ENCODE assay signal across 1 cellular context in genomic region chr1:221182791-221183533, GRCh38.
TF ChIP-seq lines count a peak whose summit lies in the region.

No MANE protein-coding gene starts in this region.

TF ChIP-seq in H1, 55 proteins besides CTCF, POLR2A, EP300 and RAD21 (continued from another document):
- TF ChIP-seq, protein P1, sequence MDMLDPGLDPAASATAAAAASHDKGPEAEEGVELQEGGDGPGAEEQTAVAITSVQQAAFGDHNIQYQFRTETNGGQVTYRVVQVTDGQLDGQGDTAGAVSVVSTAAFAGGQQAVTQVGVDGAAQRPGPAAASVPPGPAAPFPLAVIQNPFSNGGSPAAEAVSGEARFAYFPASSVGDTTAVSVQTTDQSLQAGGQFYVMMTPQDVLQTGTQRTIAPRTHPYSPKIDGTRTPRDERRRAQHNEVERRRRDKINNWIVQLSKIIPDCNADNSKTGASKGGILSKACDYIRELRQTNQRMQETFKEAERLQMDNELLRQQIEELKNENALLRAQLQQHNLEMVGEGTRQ (IDR thresholded peaks at IDR 0.05; ENCODE audit: low read length): no peak
- TF ChIP-seq EGR1 (IDR thresholded peaks at IDR 0.05; ENCODE audit: borderline replicate concordance, low read depth, low read length) (no peak), NRF1 (IDR thresholded peaks at IDR 0.05; ENCODE audit: low read depth, low read length) (no peak), PHF8 (conservative IDR thresholded peaks at IDR 0.05; ENCODE audit: low read depth, low read length) (no peak), SAP30 (IDR thresholded peaks at IDR 0.05; ENCODE audit: insufficient read depth, insufficient replicate concordance, low read length) (no peak), SP2 (IDR thresholded peaks at IDR 0.05; ENCODE audit: low read length) (no peak), JUN (IDR thresholded peaks at IDR 0.05; ENCODE audit: low read depth, low read length) (no peak), ATF2 (IDR thresholded peaks at IDR 0.05; ENCODE audit: low read length) (no peak)
